Comparison of ENCODE assay signal across 8 cellular contexts in the genomic region with DNA sequence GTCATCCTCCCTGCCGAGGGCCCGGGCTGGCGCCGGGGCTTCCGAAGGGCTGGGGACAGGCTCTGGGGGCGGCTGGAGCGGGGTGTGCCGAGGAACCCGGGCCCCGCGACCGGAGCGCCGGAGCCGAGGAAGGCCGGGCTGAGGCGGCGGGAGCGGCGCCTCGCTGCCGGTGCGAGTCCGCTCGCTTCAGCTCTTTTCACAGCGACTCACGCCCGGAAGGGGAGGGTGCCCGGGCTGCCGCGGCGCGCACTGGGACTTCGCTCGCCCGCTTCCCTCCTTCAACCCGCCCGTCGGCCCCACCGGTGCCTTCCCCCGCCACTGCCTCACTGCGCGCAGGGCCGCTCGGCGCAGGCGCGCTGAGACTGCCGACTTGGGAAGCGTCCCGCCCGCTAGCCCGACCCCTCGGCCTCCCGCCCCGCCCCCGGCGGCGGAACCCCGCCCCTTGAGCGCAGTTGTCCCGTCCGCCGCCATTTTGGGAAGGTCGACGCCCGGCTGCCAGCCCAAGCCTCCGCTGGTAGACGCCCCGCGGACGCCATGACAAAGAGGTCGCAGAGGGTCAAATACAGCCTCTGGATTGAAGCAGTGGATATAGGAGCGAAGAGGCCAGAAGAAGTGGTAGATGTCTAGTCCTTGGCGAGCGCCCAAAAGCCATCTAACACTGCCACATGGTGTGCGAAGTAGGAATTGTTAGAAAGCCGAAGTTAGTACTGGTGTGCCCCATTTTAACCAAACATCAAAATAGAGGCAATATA. TPM values are rescaled to one million over a fixed set of nuclear protein-coding genes. Genes with fewer than 3 reads are reported as not detected.
A peak's percentile ranks its signal among the peaks of the same experiment; 100 is the strongest.
DNase-seq lines count a peak whose midpoint lies in the region; ATAC-seq and TF ChIP-seq lines count a peak whose summit lies in the region.

A gene with protein sequence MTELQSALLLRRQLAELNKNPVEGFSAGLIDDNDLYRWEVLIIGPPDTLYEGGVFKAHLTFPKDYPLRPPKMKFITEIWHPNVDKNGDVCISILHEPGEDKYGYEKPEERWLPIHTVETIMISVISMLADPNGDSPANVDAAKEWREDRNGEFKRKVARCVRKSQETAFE (minus strand): TSS at position 364 of the 752 bp plus-strand sequence. CDS start 359 bp downstream, at position 5.

- ATAC-seq in HG02610 (IDR thresholded peaks at IDR 0.05; ENCODE audit: unreplicated experiment): peak; percentile 69

- H3K4me3 ChIP-seq in thyroid gland (replicated peaks in 1 of 3): peak within 1 kb of the TSS; percentile 94 to 97 (median 97)

- H3K27ac ChIP-seq in thyroid gland: peak within 1 kb of the TSS; percentile 83 to 91 (median 90)

- H3K4me3 Mint-ChIP-seq in activated naive CD8-positive, alpha-beta T cell: peak within 1 kb of the TSS; percentile 85
- peak within 1 kb of the TSS; percentile 73 for H3K4me3 Mint-ChIP-seq in glutamatergic neuron (ENCODE audit: unreplicated experiment)
- H3K4me3 Mint-ChIP-seq in osteocyte (ENCODE audit: unreplicated experiment): peak within 1 kb of the TSS; percentile 74

- no peaks in the 10 kb centered on the region for H3K27me3 ChIP-seq in thyroid gland

- peaks cover 8% of the 10 kb centered on the region in 2 donors for H3K4me1 ChIP-seq in thyroid gland

- peak; percentile 99 for DNase-seq in NCI-H1105 (lab: John Stamatoyannopoulos, UW)
- peak; percentile 92 for DNase-seq in SKM-1 treated with dmso at 0.1 percent for 144 hours (lab: John Stamatoyannopoulos, UW; ENCODE audit: unreplicated experiment)
- peak; percentile 100 for DNase-seq in glutamatergic neuron
- DNase-seq in osteocyte (ENCODE audit: extremely low spot score, unreplicated experiment): peak; percentile 99
- DNase-seq in thyroid gland: peak; percentile 98

- H3K9me3 Mint-ChIP-seq in activated naive CD8-positive, alpha-beta T cell (ENCODE audit: low read depth): no peaks in the 10 kb centered on the region
- H3K9me3 Mint-ChIP-seq in glutamatergic neuron (ENCODE audit: unreplicated experiment) (peaks cover 13% of the 10 kb centered on the region), osteocyte (ENCODE audit: unreplicated experiment) (no peaks in the 10 kb centered on the region)

- H3K9me3 ChIP-seq in thyroid gland: no peaks in the 10 kb centered on the region

- TF ChIP-seq POLR2A in GM10847 (IDR thresholded peaks at IDR 0.05; ENCODE audit: extremely low read depth, insufficient read length): peak; percentile 81
- peak; percentile 60 to 94 for TF ChIP-seq POLR2A in thyroid gland (IDR thresholded peaks at IDR 0.05)

- H3K36me3 Mint-ChIP-seq in activated naive CD8-positive, alpha-beta T cell: peaks cover 5% of the 10 kb centered on the region
- H3K36me3 Mint-ChIP-seq in glutamatergic neuron (ENCODE audit: unreplicated experiment) (peaks cover 5% of the 10 kb centered on the region), osteocyte (ENCODE audit: unreplicated experiment) (no peaks in the 10 kb centered on the region)

- peak within 1 kb of the TSS; percentile 96 for H3K27ac Mint-ChIP-seq in activated naive CD8-positive, alpha-beta T cell
- H3K27ac Mint-ChIP-seq in glutamatergic neuron (ENCODE audit: unreplicated experiment): peak within 1 kb of the TSS; percentile 69
- peak within 1 kb of the TSS; percentile 98 for H3K27ac Mint-ChIP-seq in osteocyte (ENCODE audit: unreplicated experiment)

- no peaks in the 10 kb centered on the region for H3K36me3 ChIP-seq in thyroid gland

- intact Hi-C loops in thyroid gland (cut with DNase I): loop anchor here (5.0 kb wide), 1 partner anchor 224 kb away; a partner anchor contains a TSS

- 0 to 1% methylated on average over 5 to 40 of the region's 78 CpGs for WGBS in thyroid gland, 2 donors

- no peaks in the 10 kb centered on the region for H3K27me3 Mint-ChIP-seq in activated naive CD8-positive, alpha-beta T cell
- H3K27me3 Mint-ChIP-seq in glutamatergic neuron (ENCODE audit: unreplicated experiment) (peaks cover 10% of the 10 kb centered on the region), osteocyte (ENCODE audit: unreplicated experiment) (no peaks in the 10 kb centered on the region)

- TF ChIP-seq CTCF in glutamatergic neuron (IDR thresholded peaks at IDR 0.05; ENCODE audit: partially characterized antibody, unreplicated experiment) (peak; percentile 39), osteocyte (IDR thresholded peaks at IDR 0.05) (peak; percentile 55), thyroid gland (IDR thresholded peaks at IDR 0.05) (peak in 1 of 6 experiments; percentile 26)

- peaks cover 34% of the 10 kb centered on the region for H3K4me1 Mint-ChIP-seq in activated naive CD8-positive, alpha-beta T cell (ENCODE audit: low read depth)
- H3K4me1 Mint-ChIP-seq in glutamatergic neuron (ENCODE audit: low read depth, unreplicated experiment) (peaks cover 8% of the 10 kb centered on the region), osteocyte (ENCODE audit: unreplicated experiment) (peaks cover 23% of the 10 kb centered on the region)

RNA-seq across cellular contexts. Expression of the gene that starts here (rescaled TPM):
- total RNA-seq in glutamatergic neuron (ENCODE audit: unreplicated experiment): 120 TPM
- 61.4 and 65.1 TPM in 2 replicates for total RNA-seq in osteocyte
- 10 to 100 TPM; 39.1 to 58.0 (median 49.4) TPM for total RNA-seq in thyroid gland

Comparison
In these comparisons a context has a peak if more than half of its experiments do, and no peak if none do; other contexts are left out.
1. Peak in every context shown above with its lines: DNase-seq, ATAC-seq, H3K4me3 ChIP-seq and H3K27ac ChIP-seq.